In genomic region chr3:124217542-124217941, GRCh38 we compare ENCODE assay signal across 1 cellular context.
A peak's percentile ranks its signal among the peaks of the same experiment; 100 is the strongest.
TF ChIP-seq lines count a peak whose summit lies in the region.

No MANE protein-coding gene starts in this region.

TF ChIP-seq in HepG2, 621 proteins besides CTCF, POLR2A, EP300 and RAD21 (continued from another document and continues in another):
- TF ChIP-seq ZNF407 (CRISPR knock-in tag; IDR thresholded peaks at IDR 0.05; ENCODE audit: not compliant biosample characterization) = no peak
- 0 out of 2 replicates have a peak, but pooled peaks have one; percentile 18 for TF ChIP-seq MYC (CRISPR knock-in tag; IDR thresholded peaks at IDR 0.05; ENCODE audit: borderline replicate concordance)
- no peak for TF ChIP-seq MTF2 (CRISPR knock-in tag; IDR thresholded peaks at IDR 0.05; ENCODE audit: borderline replicate concordance)
- no peak for TF ChIP-seq ZNF776 (CRISPR knock-in tag; IDR thresholded peaks at IDR 0.05)
- TF ChIP-seq MZF1 (CRISPR knock-in tag; IDR thresholded peaks at IDR 0.05; ENCODE audit: borderline replicate concordance) = no peak
- no peak for TF ChIP-seq ZNF343 (CRISPR knock-in tag; IDR thresholded peaks at IDR 0.05)
- TF ChIP-seq PTBP1 (IDR thresholded peaks at IDR 0.05; ENCODE audit: low read depth, low read length, poor library complexity, severe bottlenecking) = no peak
- TF ChIP-seq ZNF777 (CRISPR knock-in tag; IDR thresholded peaks at IDR 0.05) = 0 out of 2 replicates have a peak, but pooled peaks have one; percentile 38
- TF ChIP-seq PHF8 (CRISPR knock-in tag; IDR thresholded peaks at IDR 0.05) = no peak
- TF ChIP-seq ZNF44 (CRISPR knock-in tag; IDR thresholded peaks at IDR 0.05) = 0 out of 2 replicates have a peak, but pooled peaks have one; percentile 84
- TF ChIP-seq ZNF234 (CRISPR knock-in tag; conservative IDR thresholded peaks at IDR 0.05) = no peak
- TF ChIP-seq MIER3 (CRISPR knock-in tag; IDR thresholded peaks at IDR 0.05; ENCODE audit: borderline replicate concordance) = peak; percentile 70; the same call in 1 of the 2 replicates
- TF ChIP-seq TSC22D2 (CRISPR knock-in tag; IDR thresholded peaks at IDR 0.05; ENCODE audit: borderline replicate concordance) = peak; percentile 99
- TF ChIP-seq ZBTB44 (CRISPR knock-in tag; IDR thresholded peaks at IDR 0.05) = peak; percentile 98
- TF ChIP-seq ZNF639 (CRISPR knock-in tag; conservative IDR thresholded peaks at IDR 0.05) = peak; percentile 73; the same call in 1 of the 2 replicates
- TF ChIP-seq DNMT3B (CRISPR knock-in tag; conservative IDR thresholded peaks at IDR 0.05) = peak; percentile 94; the same call in 1 of the 2 replicates
- TF ChIP-seq ZFP36 (IDR thresholded peaks at IDR 0.05; ENCODE audit: borderline replicate concordance, low read depth, low read length, partially characterized antibody) = no peak
- TF ChIP-seq NKX3-1 (CRISPR knock-in tag; IDR thresholded peaks at IDR 0.05) = peak; percentile 90; the same call in 1 of the 2 replicates
- peak; percentile 74; the same call in 1 of the 2 replicates for TF ChIP-seq SNAPC5 (CRISPR knock-in tag; IDR thresholded peaks at IDR 0.05; ENCODE audit: borderline replicate concordance)
- TF ChIP-seq TP53 (CRISPR knock-in tag; conservative IDR thresholded peaks at IDR 0.05) = no peak; the same call in 1 of the 2 replicates
- TF ChIP-seq NFIB (CRISPR knock-in tag; IDR thresholded peaks at IDR 0.05; ENCODE audit: borderline replicate concordance) = no peak
- no peak for TF ChIP-seq NONO (IDR thresholded peaks at IDR 0.05)
- no peak for TF ChIP-seq NONO (CRISPR knock-in tag; conservative IDR thresholded peaks at IDR 0.05)
- no peak for TF ChIP-seq BRD4 (CRISPR knock-in tag; IDR thresholded peaks at IDR 0.05)
- TF ChIP-seq TFAP4 (IDR thresholded peaks at IDR 0.05; ENCODE audit: borderline replicate concordance, low read depth) = peak; percentile 51; the same call in 1 of the 2 replicates
- no peak for TF ChIP-seq NFIC (IDR thresholded peaks at IDR 0.05; ENCODE audit: low read length)
- TF ChIP-seq RARG (CRISPR knock-in tag; IDR thresholded peaks at IDR 0.05; ENCODE audit: low read depth) = no peak
- no peak for TF ChIP-seq ZNF75D (CRISPR knock-in tag; IDR thresholded peaks at IDR 0.05; ENCODE audit: borderline replicate concordance)
- TF ChIP-seq NFRKB (IDR thresholded peaks at IDR 0.05) = no peak
- no peak for TF ChIP-seq CEBPB (IDR thresholded peaks at IDR 0.05; ENCODE audit: borderline replicate concordance, low read depth, low read length)
- TF ChIP-seq SIN3A (IDR thresholded peaks at IDR 0.05; ENCODE audit: borderline replicate concordance, low read depth, low read length) = 0 out of 2 replicates have a peak, but pooled peaks have one; percentile 54
- no peak for TF ChIP-seq ZNF318 (CRISPR knock-in tag; IDR thresholded peaks at IDR 0.05)
- no peak for TF ChIP-seq ZNF564 (CRISPR knock-in tag; IDR thresholded peaks at IDR 0.05)
- no peak for TF ChIP-seq AGO1 (IDR thresholded peaks at IDR 0.05; ENCODE audit: low read depth, low read length, poor library complexity, severe bottlenecking)
- TF ChIP-seq ZNF530 (CRISPR knock-in tag; IDR thresholded peaks at IDR 0.05; ENCODE audit: low read depth) = no peak; the same call in 1 of the 2 replicates
- TF ChIP-seq GPN1 (CRISPR knock-in tag; IDR thresholded peaks at IDR 0.05; ENCODE audit: borderline replicate concordance) = 0 out of 2 replicates have a peak, but pooled peaks have one; percentile 75
- TF ChIP-seq ZNF713 (CRISPR knock-in tag; IDR thresholded peaks at IDR 0.05) = no peak
- TF ChIP-seq ZNF878 (CRISPR knock-in tag; IDR thresholded peaks at IDR 0.05) = peak; percentile 78; the same call in 1 of the 2 replicates
- TF ChIP-seq PHF20 (CRISPR knock-in tag; IDR thresholded peaks at IDR 0.05) = no peak
- peak; percentile 68; the same call in 1 of the 2 replicates for TF ChIP-seq ZFP36L1 (CRISPR knock-in tag; IDR thresholded peaks at IDR 0.05)
- no peak for TF ChIP-seq SRSF9 (IDR thresholded peaks at IDR 0.05; ENCODE audit: borderline replicate concordance, insufficient read depth, low read depth, low read length, poor library complexity, severe bottlenecking)
